In genomic region chr5:37494756-37495155, GRCh38 we compare ENCODE assay signal across 12 cellular contexts.
DNase-seq lines count a peak whose midpoint lies in the region; ATAC-seq and TF ChIP-seq lines count a peak whose summit lies in the region.
"Had no signal": no experiment of that assay in that cellular context is flagged by ENCODE, and none has a peak within 500 bp of the region (broad histone marks: within the 10 kb centered on the region; RNA-seq: fewer than 3 reads in every experiment).

No MANE protein-coding gene starts in this region.

- TF ChIP-seq CTCF in natural killer cell (IDR thresholded peaks at IDR 0.05) (no peak), adrenal gland (IDR thresholded peaks at IDR 0.05) (no peak), gastroesophageal sphincter (IDR thresholded peaks at IDR 0.05) (no peak)

- intact Hi-C loops in natural killer cell (cut with micrococcal nuclease), result no loop called here
- intact Hi-C loops in adrenal gland (cut with DNase I), result no loop called here

- no peak for DNase-seq in natural killer cell
- no peak for DNase-seq in natural killer cell treated with Interleukin-12 subunit alpha and Interleukin-12 subunit beta and Interleukin-15 and Interleukin-18, amount 100 ng/mL, for 72 hours (ENCODE audit: low spot score)
- DNase-seq in adrenal gland, result peak in 4 of 7 donors; percentile 20 to 56 (median 35)
- no peak for DNase-seq in ureter (ENCODE audit: low spot score)
- no peak for DNase-seq in NCI-H345 (lab: John Stamatoyannopoulos, UW)
- DNase-seq: activated effector memory CD4-positive, alpha-beta T cell treated with anti-CD3 and anti-CD28 coated beads, Interleukin-2, amount 50 U/mL, for 16 hours; COR-L47; kidney had no signal

- ATAC-seq in natural killer cell, result no peak
- no peak for ATAC-seq in natural killer cell treated with Interleukin-12 subunit alpha and Interleukin-12 subunit beta and Interleukin-15 and Interleukin-18, amount 100 ng/mL, for 72 hours
- no peak for ATAC-seq in gastroesophageal sphincter
- no peak for ATAC-seq in HG03520 (IDR thresholded peaks at IDR 0.05; ENCODE audit: unreplicated experiment)
- ATAC-seq in GM21367 (IDR thresholded peaks at IDR 0.05; ENCODE audit: unreplicated experiment), result no peak

- no peaks in the 10 kb centered on the region for H3K36me3 ChIP-seq in adrenal gland (replicated peaks in 1 of 2)
- H3K36me3 ChIP-seq in gastroesophageal sphincter, result peaks cover 0 to 13% of the 10 kb centered on the region in 2 donors

- H3K4me1 ChIP-seq in adrenal gland (replicated peaks in 1 of 2) (peaks cover 0 to 7% of the 10 kb centered on the region in 2 donors), gastroesophageal sphincter (peaks cover 0 to 23% (median 0%) of the 10 kb centered on the region in 3 donors)
- H3K4me1 ChIP-seq: parathyroid adenoma had no signal

- no peaks in the 10 kb centered on the region for H3K9me3 Mint-ChIP-seq in natural killer cell
- H3K9me3 Mint-ChIP-seq in natural killer cell treated with Interleukin-12 subunit alpha and Interleukin-12 subunit beta and Interleukin-15 and Interleukin-18, amount 100 ng/mL, for 72 hours, result no peaks in the 10 kb centered on the region

- peak overlapping the region in 2 of 5 donors; percentile 25 to 43 for H3K27ac ChIP-seq in adrenal gland
- H3K27ac ChIP-seq in gastroesophageal sphincter, result peak overlapping the region; percentile 14 to 68 (median 66)
- H3K27ac ChIP-seq: parathyroid adenoma had no signal

- H3K27ac Mint-ChIP-seq in natural killer cell, result peak overlapping the region; percentile 1 to 14
- no peak overlapping the region for H3K27ac Mint-ChIP-seq in natural killer cell treated with Interleukin-12 subunit alpha and Interleukin-12 subunit beta and Interleukin-15 and Interleukin-18, amount 100 ng/mL, for 72 hours

- TF ChIP-seq EP300 in gastroesophageal sphincter (IDR thresholded peaks at IDR 0.05), result no peak

- no peaks in the 10 kb centered on the region for H3K9me3 ChIP-seq in adrenal gland (replicated peaks in 1 of 3)
- no peaks in the 10 kb centered on the region for H3K9me3 ChIP-seq in gastroesophageal sphincter

- H3K27me3 ChIP-seq in adrenal gland (no peaks in the 10 kb centered on the region), gastroesophageal sphincter (no peaks in the 10 kb centered on the region)

- peaks cover 4 to 14% of the 10 kb centered on the region in 2 donors for H3K4me1 Mint-ChIP-seq in natural killer cell
- H3K4me1 Mint-ChIP-seq in natural killer cell treated with Interleukin-12 subunit alpha and Interleukin-12 subunit beta and Interleukin-15 and Interleukin-18, amount 100 ng/mL, for 72 hours (ENCODE audit: low read depth in 2 of 2), result peaks cover 6 to 15% of the 10 kb centered on the region in 2 donors

- no peaks in the 10 kb centered on the region for H3K36me3 Mint-ChIP-seq in natural killer cell
- peaks cover 13% of the 10 kb centered on the region for H3K36me3 Mint-ChIP-seq in natural killer cell treated with Interleukin-12 subunit alpha and Interleukin-12 subunit beta and Interleukin-15 and Interleukin-18, amount 100 ng/mL, for 72 hours

- H3K4me3 ChIP-seq in adrenal gland (no peak overlapping the region), gastroesophageal sphincter (no peak overlapping the region)

- no peak overlapping the region for H3K4me3 Mint-ChIP-seq in natural killer cell
- H3K4me3 Mint-ChIP-seq in natural killer cell treated with Interleukin-12 subunit alpha and Interleukin-12 subunit beta and Interleukin-15 and Interleukin-18, amount 100 ng/mL, for 72 hours, result no peak overlapping the region

- TF ChIP-seq POLR2A in adrenal gland (IDR thresholded peaks at IDR 0.05) (no peak), gastroesophageal sphincter (IDR thresholded peaks at IDR 0.05) (no peak)

- no peaks in the 10 kb centered on the region for H3K27me3 Mint-ChIP-seq in natural killer cell (ENCODE audit: low read depth in 2 of 2)
- no peaks in the 10 kb centered on the region for H3K27me3 Mint-ChIP-seq in natural killer cell treated with Interleukin-12 subunit alpha and Interleukin-12 subunit beta and Interleukin-15 and Interleukin-18, amount 100 ng/mL, for 72 hours

Comparison
In these comparisons a context has a peak if more than half of its experiments do, and no peak if none do; other contexts are left out.
1. H3K27ac Mint-ChIP-seq: peak in natural killer cell (2 of 2); none in natural killer cell treated with Interleukin-12 subunit alpha and Interleukin-12 subunit beta and Interleukin-15 and Interleukin-18, amount 100 ng/mL, for 72 hours (0 of 2).
2. DNase-seq: peak in adrenal gland (4 of 7); none in natural killer cell (single experiment), natural killer cell treated with Interleukin-12 subunit alpha and Interleukin-12 subunit beta and Interleukin-15 and Interleukin-18, amount 100 ng/mL, for 72 hours (single experiment), ureter (single experiment) and NCI-H345 (single experiment).